In genomic region chr17:81387235-81388060, GRCh38 we compare ENCODE assay signal across 1 cellular context.
TF ChIP-seq lines count a peak whose summit lies in the region.

No MANE protein-coding gene starts in this region.

TF ChIP-seq in HEK293, 187 proteins besides CTCF, POLR2A, EP300 and RAD21 (continued from another document and continues in another):
- TF ChIP-seq, protein P1, sequence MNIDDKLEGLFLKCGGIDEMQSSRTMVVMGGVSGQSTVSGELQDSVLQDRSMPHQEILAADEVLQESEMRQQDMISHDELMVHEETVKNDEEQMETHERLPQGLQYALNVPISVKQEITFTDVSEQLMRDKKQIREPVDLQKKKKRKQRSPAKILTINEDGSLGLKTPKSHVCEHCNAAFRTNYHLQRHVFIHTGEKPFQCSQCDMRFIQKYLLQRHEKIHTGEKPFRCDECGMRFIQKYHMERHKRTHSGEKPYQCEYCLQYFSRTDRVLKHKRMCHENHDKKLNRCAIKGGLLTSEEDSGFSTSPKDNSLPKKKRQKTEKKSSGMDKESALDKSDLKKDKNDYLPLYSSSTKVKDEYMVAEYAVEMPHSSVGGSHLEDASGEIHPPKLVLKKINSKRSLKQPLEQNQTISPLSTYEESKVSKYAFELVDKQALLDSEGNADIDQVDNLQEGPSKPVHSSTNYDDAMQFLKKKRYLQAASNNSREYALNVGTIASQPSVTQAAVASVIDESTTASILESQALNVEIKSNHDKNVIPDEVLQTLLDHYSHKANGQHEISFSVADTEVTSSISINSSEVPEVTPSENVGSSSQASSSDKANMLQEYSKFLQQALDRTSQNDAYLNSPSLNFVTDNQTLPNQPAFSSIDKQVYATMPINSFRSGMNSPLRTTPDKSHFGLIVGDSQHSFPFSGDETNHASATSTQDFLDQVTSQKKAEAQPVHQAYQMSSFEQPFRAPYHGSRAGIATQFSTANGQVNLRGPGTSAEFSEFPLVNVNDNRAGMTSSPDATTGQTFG (tag by site-specific recombination; IDR thresholded peaks at IDR 0.05; ENCODE audit: borderline replicate concordance): no peak
- TF ChIP-seq ZSCAN23 (tag by site-specific recombination; IDR thresholded peaks at IDR 0.05): no peak
- no peak for TF ChIP-seq ZSCAN4 (tag by site-specific recombination; IDR thresholded peaks at IDR 0.05)
- TF ChIP-seq ZNF660 (tag by site-specific recombination; IDR thresholded peaks at IDR 0.05): 0 out of 2 replicates have a peak, but pooled peaks have one; percentile 69
- TF ChIP-seq, protein P2, sequence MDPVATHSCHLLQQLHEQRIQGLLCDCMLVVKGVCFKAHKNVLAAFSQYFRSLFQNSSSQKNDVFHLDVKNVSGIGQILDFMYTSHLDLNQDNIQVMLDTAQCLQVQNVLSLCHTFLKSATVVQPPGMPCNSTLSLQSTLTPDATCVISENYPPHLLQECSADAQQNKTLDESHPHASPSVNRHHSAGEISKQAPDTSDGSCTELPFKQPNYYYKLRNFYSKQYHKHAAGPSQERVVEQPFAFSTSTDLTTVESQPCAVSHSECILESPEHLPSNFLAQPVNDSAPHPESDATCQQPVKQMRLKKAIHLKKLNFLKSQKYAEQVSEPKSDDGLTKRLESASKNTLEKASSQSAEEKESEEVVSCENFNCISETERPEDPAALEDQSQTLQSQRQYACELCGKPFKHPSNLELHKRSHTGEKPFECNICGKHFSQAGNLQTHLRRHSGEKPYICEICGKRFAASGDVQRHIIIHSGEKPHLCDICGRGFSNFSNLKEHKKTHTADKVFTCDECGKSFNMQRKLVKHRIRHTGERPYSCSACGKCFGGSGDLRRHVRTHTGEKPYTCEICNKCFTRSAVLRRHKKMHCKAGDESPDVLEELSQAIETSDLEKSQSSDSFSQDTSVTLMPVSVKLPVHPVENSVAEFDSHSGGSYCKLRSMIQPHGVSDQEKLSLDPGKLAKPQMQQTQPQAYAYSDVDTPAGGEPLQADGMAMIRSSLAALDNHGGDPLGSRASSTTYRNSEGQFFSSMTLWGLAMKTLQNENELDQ (tag by site-specific recombination; IDR thresholded peaks at IDR 0.05; ENCODE audit: low read depth): no peak
- no peak for TF ChIP-seq ZNF510 (tag by site-specific recombination; IDR thresholded peaks at IDR 0.05; ENCODE audit: insufficient replicate concordance)
- no peak for TF ChIP-seq ZNF157 (tag by site-specific recombination; IDR thresholded peaks at IDR 0.05)
- TF ChIP-seq, protein P3, sequence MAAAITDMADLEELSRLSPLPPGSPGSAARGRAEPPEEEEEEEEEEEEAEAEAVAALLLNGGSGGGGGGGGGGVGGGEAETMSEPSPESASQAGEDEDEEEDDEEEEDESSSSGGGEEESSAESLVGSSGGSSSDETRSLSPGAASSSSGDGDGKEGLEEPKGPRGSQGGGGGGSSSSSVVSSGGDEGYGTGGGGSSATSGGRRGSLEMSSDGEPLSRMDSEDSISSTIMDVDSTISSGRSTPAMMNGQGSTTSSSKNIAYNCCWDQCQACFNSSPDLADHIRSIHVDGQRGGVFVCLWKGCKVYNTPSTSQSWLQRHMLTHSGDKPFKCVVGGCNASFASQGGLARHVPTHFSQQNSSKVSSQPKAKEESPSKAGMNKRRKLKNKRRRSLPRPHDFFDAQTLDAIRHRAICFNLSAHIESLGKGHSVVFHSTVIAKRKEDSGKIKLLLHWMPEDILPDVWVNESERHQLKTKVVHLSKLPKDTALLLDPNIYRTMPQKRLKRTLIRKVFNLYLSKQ (tag by site-specific recombination; IDR thresholded peaks at IDR 0.05; ENCODE audit: borderline replicate concordance): no peak
- TF ChIP-seq ZNF776 (tag by site-specific recombination; IDR thresholded peaks at IDR 0.05; ENCODE audit: borderline replicate concordance): no peak
- no peak for TF ChIP-seq ZNF670 (tag by site-specific recombination; IDR thresholded peaks at IDR 0.05; ENCODE audit: low read depth)
- TF ChIP-seq EGR2 (tag by site-specific recombination; IDR thresholded peaks at IDR 0.05; ENCODE audit: low read depth): peak; percentile 55
- peak; percentile 72 for TF ChIP-seq IKZF3 (tag by site-specific recombination; IDR thresholded peaks at IDR 0.05)
- peak; percentile 84 for TF ChIP-seq ZBTB48 (tag by site-specific recombination; IDR thresholded peaks at IDR 0.05)
- peak; percentile 36; the same call in 1 of the 2 replicates for TF ChIP-seq KLF10 (tag by site-specific recombination; IDR thresholded peaks at IDR 0.05)
- no peak for TF ChIP-seq ZNF394 (tag by site-specific recombination; IDR thresholded peaks at IDR 0.05; ENCODE audit: borderline replicate concordance)
- TF ChIP-seq ZNF645 (tag by site-specific recombination; IDR thresholded peaks at IDR 0.05): no peak
- TF ChIP-seq ZBTB17 (tag by site-specific recombination; IDR thresholded peaks at IDR 0.05): no peak
- TF ChIP-seq GLIS2 (tag by site-specific recombination; IDR thresholded peaks at IDR 0.05): peak; percentile 82
- TF ChIP-seq ZNF610 (tag by site-specific recombination; IDR thresholded peaks at IDR 0.05; ENCODE audit: borderline replicate concordance): no peak
- TF ChIP-seq ZNF18 (tag by site-specific recombination; IDR thresholded peaks at IDR 0.05): no peak; the same call in 1 of the 2 replicates
- no peak for TF ChIP-seq PRDM2 (tag by site-specific recombination; IDR thresholded peaks at IDR 0.05; ENCODE audit: borderline replicate concordance)
- TF ChIP-seq ZNF302 (tag by site-specific recombination; IDR thresholded peaks at IDR 0.05; ENCODE audit: low read depth): no peak
- TF ChIP-seq ZNF248 (tag by site-specific recombination; IDR thresholded peaks at IDR 0.05): no peak
- no peak for TF ChIP-seq ZNF701 (tag by site-specific recombination; IDR thresholded peaks at IDR 0.05)
- TF ChIP-seq HOXC10 (CRISPR knock-in tag; IDR thresholded peaks at IDR 0.05): no peak
- peak; percentile 53; the same call in 1 of the 2 replicates for TF ChIP-seq ZNF513 (tag by site-specific recombination; IDR thresholded peaks at IDR 0.05)
- TF ChIP-seq ZFP3 (tag by site-specific recombination; IDR thresholded peaks at IDR 0.05; ENCODE audit: low read depth): no peak
- no peak for TF ChIP-seq ZNF140 (tag by site-specific recombination; IDR thresholded peaks at IDR 0.05)
- TF ChIP-seq ZNF558 (tag by site-specific recombination; IDR thresholded peaks at IDR 0.05): no peak
- no peak for TF ChIP-seq GLI4 (tag by site-specific recombination; IDR thresholded peaks at IDR 0.05)
- no peak; the same call in 1 of the 2 replicates for TF ChIP-seq KLF9 (tag by site-specific recombination; IDR thresholded peaks at IDR 0.05; ENCODE audit: low read depth)
- no peak for TF ChIP-seq ZNF580 (tag by site-specific recombination; IDR thresholded peaks at IDR 0.05)
- no peak for TF ChIP-seq TRIM28 (IDR thresholded peaks at IDR 0.05; ENCODE audit: borderline replicate concordance, low read length)
- TF ChIP-seq ZNF324 (tag by site-specific recombination; IDR thresholded peaks at IDR 0.05): peak; percentile 58; the same call in 1 of the 2 replicates
- peak; percentile 90 for TF ChIP-seq KLF17 (tag by site-specific recombination; IDR thresholded peaks at IDR 0.05)
- TF ChIP-seq ZNF843 (tag by site-specific recombination; IDR thresholded peaks at IDR 0.05): peak; percentile 52; the same call in 1 of the 2 replicates
- peak; percentile 71 for TF ChIP-seq ZEB2 (tag by site-specific recombination; IDR thresholded peaks at IDR 0.05)
- TF ChIP-seq, protein P4, sequence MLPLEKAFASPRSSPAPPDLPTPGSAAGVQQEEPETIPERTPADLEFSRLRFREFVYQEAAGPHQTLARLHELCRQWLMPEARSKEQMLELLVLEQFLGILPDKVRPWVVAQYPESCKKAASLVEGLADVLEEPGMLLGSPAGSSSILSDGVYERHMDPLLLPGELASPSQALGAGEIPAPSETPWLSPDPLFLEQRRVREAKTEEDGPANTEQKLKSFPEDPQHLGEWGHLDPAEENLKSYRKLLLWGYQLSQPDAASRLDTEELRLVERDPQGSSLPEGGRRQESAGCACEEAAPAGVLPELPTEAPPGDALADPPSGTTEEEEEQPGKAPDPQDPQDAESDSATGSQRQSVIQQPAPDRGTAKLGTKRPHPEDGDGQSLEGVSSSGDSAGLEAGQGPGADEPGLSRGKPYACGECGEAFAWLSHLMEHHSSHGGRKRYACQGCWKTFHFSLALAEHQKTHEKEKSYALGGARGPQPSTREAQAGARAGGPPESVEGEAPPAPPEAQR (tag by site-specific recombination; IDR thresholded peaks at IDR 0.05): no peak
- no peak for TF ChIP-seq ZNF155 (tag by site-specific recombination; IDR thresholded peaks at IDR 0.05)
